11 cellular contexts compared by ENCODE assay signal in genomic region chr12:124752437-124753229, GRCh38.
DNase-seq lines count a peak whose midpoint lies in the region; ATAC-seq and TF ChIP-seq lines count a peak whose summit lies in the region.
"Had no signal": no experiment of that assay in that cellular context is flagged by ENCODE, and none has a peak within 500 bp of the region (broad histone marks: within the 10 kb centered on the region; RNA-seq: fewer than 3 reads in every experiment).

No MANE protein-coding gene starts in this region.

- no peak overlapping the region for H3K4me3 Mint-ChIP-seq in CD8-positive, alpha-beta T cell
- H3K4me3 Mint-ChIP-seq: activated naive CD4-positive, alpha-beta T cell treated with anti-CD3 and anti-CD28 coated beads, Interleukin-2, amount 10 ng/mL, durations not matched to agents 7 days and 5 days had no signal

- TF ChIP-seq POLR2A in heart left ventricle (IDR thresholded peaks at IDR 0.05), result no peak
- no peak for TF ChIP-seq POLR2A in adrenal gland (IDR thresholded peaks at IDR 0.05)
- TF ChIP-seq POLR2A in uterus (IDR thresholded peaks at IDR 0.05), result no peak

- intact Hi-C loops in left cardiac atrium (cut with DNase I) (no loop called here), heart left ventricle (cut with DNase I) (loop anchor here in 1 of 10 donors (5.0 kb wide), 1 partner anchor 70 kb away; no protein-coding TSS in a partner anchor), adrenal gland (cut with DNase I) (no loop called here), uterus (cut with DNase I; ENCODE audit: low total_unique reads) (no loop called here)
- intact Hi-C loops in CD8-positive, alpha-beta T cell (cut with DNase I, micrococcal nuclease), result no loop called here

- H3K4me1 Mint-ChIP-seq in CD8-positive, alpha-beta T cell (ENCODE audit: low read depth), result peaks cover 23% of the 10 kb centered on the region

- H3K4me3 ChIP-seq in heart left ventricle (no peak overlapping the region), adrenal gland (no peak overlapping the region), right atrium auricular region (no peak overlapping the region), uterus (no peak overlapping the region)
- H3K4me3 ChIP-seq in CD8-positive, alpha-beta T cell (ENCODE audit: low read depth, low read length), result no peak overlapping the region
- H3K4me3 ChIP-seq: skin epidermis had no signal

- no peaks in the 10 kb centered on the region for H3K27me3 Mint-ChIP-seq in CD8-positive, alpha-beta T cell (ENCODE audit: low read depth)

- TF ChIP-seq CTCF in heart left ventricle (IDR thresholded peaks at IDR 0.05) (no peak), adrenal gland (IDR thresholded peaks at IDR 0.05) (no peak), right atrium auricular region (IDR thresholded peaks at IDR 0.05) (no peak), uterus (IDR thresholded peaks at IDR 0.05) (no peak)
- TF ChIP-seq CTCF in CD8-positive, alpha-beta T cell (IDR thresholded peaks at IDR 0.05), result no peak

- POLR2A ChIA-PET in CD8-positive, alpha-beta T cell (lab: Charles Lee), result no interaction called here

- H3K36me3 Mint-ChIP-seq in CD8-positive, alpha-beta T cell, result no peaks in the 10 kb centered on the region
- H3K36me3 Mint-ChIP-seq: activated naive CD4-positive, alpha-beta T cell treated with anti-CD3 and anti-CD28 coated beads, Interleukin-2, amount 10 ng/mL, durations not matched to agents 7 days and 5 days had no signal

- H3K27ac ChIP-seq in heart left ventricle (peak overlapping the region in 5 of 12 donors; percentile 30 to 95 (median 85)), adrenal gland (peak overlapping the region in 3 of 5 donors; percentile 7 to 84 (median 30)), right atrium auricular region (peak overlapping the region; percentile 82 to 94), uterus (peak overlapping the region; percentile 89 to 90)
- no peak overlapping the region for H3K27ac ChIP-seq in CD8-positive, alpha-beta T cell (ENCODE audit: low read depth, low read length)

- H3K9me3 ChIP-seq in heart left ventricle (peaks cover 0 to 9% (median 0%) of the 10 kb centered on the region in 12 donors), adrenal gland (replicated peaks in 1 of 3) (no peaks in the 10 kb centered on the region), right atrium auricular region (peaks cover 0 to 7% of the 10 kb centered on the region in 2 donors), uterus (no peaks in the 10 kb centered on the region)
- no peaks in the 10 kb centered on the region for H3K9me3 ChIP-seq in CD8-positive, alpha-beta T cell (ENCODE audit: low read length)

- H3K4me1 ChIP-seq in heart left ventricle (peaks cover 3 to 61% (median 22%) of the 10 kb centered on the region in 12 donors), adrenal gland (replicated peaks in 1 of 2) (peaks cover 0 to 37% of the 10 kb centered on the region in 2 donors), right atrium auricular region (peaks cover 0 to 38% of the 10 kb centered on the region in 2 donors), uterus (peaks cover 0 to 7% of the 10 kb centered on the region in 2 donors)
- peaks cover 18% of the 10 kb centered on the region for H3K4me1 ChIP-seq in CD8-positive, alpha-beta T cell (ENCODE audit: insufficient read depth, low read length)

- ATAC-seq in left cardiac atrium (peak; percentile 1 to 20), heart left ventricle (no peak), HG03520 (IDR thresholded peaks at IDR 0.05; ENCODE audit: unreplicated experiment) (no peak)
- ATAC-seq in CD8-positive, alpha-beta T cell, result no peak
- ATAC-seq: activated CD4-positive, CD25-positive, alpha-beta regulatory T cell treated with anti-CD3 and anti-CD28 coated beads, Interleukin-2, amount 50 U/mL, for 24 hours had no signal

- H3K36me3 ChIP-seq in heart left ventricle, result no peaks in the 10 kb centered on the region
- H3K36me3 ChIP-seq in adrenal gland (replicated peaks in 1 of 2), result no peaks in the 10 kb centered on the region
- H3K36me3 ChIP-seq in right atrium auricular region, result no peaks in the 10 kb centered on the region
- H3K36me3 ChIP-seq in uterus, result no peaks in the 10 kb centered on the region
- no peaks in the 10 kb centered on the region for H3K36me3 ChIP-seq in CD8-positive, alpha-beta T cell (ENCODE audit: insufficient read depth, low read length)

- no peaks in the 10 kb centered on the region for H3K9me3 Mint-ChIP-seq in CD8-positive, alpha-beta T cell

- no peak for DNase-seq in left cardiac atrium
- no peak for DNase-seq in heart left ventricle
- peak in 2 of 7 donors; percentile 56 to 80 for DNase-seq in adrenal gland
- DNase-seq in right atrium auricular region (ENCODE audit: low spot score), result no peak
- no peak for DNase-seq in uterus
- no peak for DNase-seq in CD8-positive, alpha-beta T cell
- no peak for DNase-seq in pons (ENCODE audit: low spot score)
- DNase-seq: activated naive CD4-positive, alpha-beta T cell treated with anti-CD3 and anti-CD28 coated beads, Interleukin-2, amount 10 ng/mL, durations not matched to agents 7 days and 5 days had no signal

- CTCF ChIA-PET in CD8-positive, alpha-beta T cell (lab: Charles Lee), result interaction anchor here (1.1 kb wide), 1 partner anchor 14 kb away, joined by 4 read pairs; no protein-coding TSS in a partner anchor

- H3K27me3 ChIP-seq in heart left ventricle (no peaks in the 10 kb centered on the region), adrenal gland (no peaks in the 10 kb centered on the region), right atrium auricular region (no peaks in the 10 kb centered on the region), uterus (no peaks in the 10 kb centered on the region)
- H3K27me3 ChIP-seq in CD8-positive, alpha-beta T cell (ENCODE audit: insufficient read depth, low read length), result no peaks in the 10 kb centered on the region

- 71 to 83% (median 75%) methylated on average over 10 of the region's 10 CpGs for WGBS in heart left ventricle, 4 donors
- 57 to 66% (median 60%) methylated on average over 9 to 10 of the region's 10 CpGs for WGBS in adrenal gland, 4 donors

- H3K27ac Mint-ChIP-seq in CD8-positive, alpha-beta T cell, result no peak overlapping the region
- H3K27ac Mint-ChIP-seq: activated naive CD4-positive, alpha-beta T cell treated with anti-CD3 and anti-CD28 coated beads, Interleukin-2, amount 10 ng/mL, durations not matched to agents 7 days and 5 days had no signal

Comparison
In these comparisons a context has a peak if more than half of its experiments do, and no peak if none do; other contexts are left out.
1. ATAC-seq: peak in left cardiac atrium (2 of 2); none in heart left ventricle (0 of 4), CD8-positive, alpha-beta T cell (single experiment) and HG03520 (single experiment).